In genomic region chr17:37490638-37491614, GRCh38 we compare ENCODE assay signal across 8 cellular contexts. TPM values are rescaled to one million over a fixed set of nuclear protein-coding genes. Genes with fewer than 3 reads are reported as not detected.
DNase-seq lines count a peak whose midpoint lies in the region; ATAC-seq, FAIRE-seq and TF ChIP-seq lines count a peak whose summit lies in the region.

No MANE protein-coding gene starts in this region.

- peaks cover 49% of the 10 kb centered on the region for H3K79me2 ChIP-seq in keratinocyte (ENCODE audit: control insufficient read depth, insufficient read depth, low read length)

- peak overlapping the region; percentile 89 for H3K4me3 ChIP-seq in AG04449 (ENCODE audit: low read depth, low read length)
- peak overlapping the region; percentile 73 for H3K4me3 ChIP-seq in SJSA1
- peak overlapping the region; percentile 67 to 86 (median 83) for H3K4me3 ChIP-seq in keratinocyte (ENCODE audit: control insufficient read depth in 2 of 3, extremely low read depth in 1 of 3, insufficient read depth in 2 of 3, low read depth in 1 of 3, low read length in 3 of 3)

- no peak for FAIRE-seq in keratinocyte (lab: Jason Lieb, UNC)

- H3K36me3 ChIP-seq in SJSA1: peaks cover 17% of the 10 kb centered on the region
- peaks cover 4 to 9% of the 10 kb centered on the region in 2 experiments for H3K36me3 ChIP-seq in keratinocyte (ENCODE audit: control insufficient read depth in 2 of 2, extremely low read depth in 1 of 2, insufficient read depth in 2 of 2, low read length in 2 of 2)

- H3K9me3 ChIP-seq in SJSA1 (replicated peaks) (no peaks in the 10 kb centered on the region), keratinocyte (ENCODE audit: control insufficient read depth, low read depth, low read length) (no peaks in the 10 kb centered on the region)

- dilution Hi-C loops in keratinocyte (cut with MboI; ENCODE audit: extremely low pct_ligation_motif_present, low sequenced_read_pairs): no loop called here

- peak overlapping the region; percentile 96 for H3K4me2 ChIP-seq in keratinocyte (ENCODE audit: control insufficient read depth, extremely low read depth, insufficient read depth, low read depth, low read length)

- CTCF ChIA-PET in AG04449 (lab: Yijun Ruan, JAX): interaction anchor here (1.2 to 2.0 kb wide), 3 partner anchors 16 to 119 kb away, joined by 3 to 6 read pairs (median 4); partner anchors contain the start of gene SYNRG

- no peak for ATAC-seq in HG02678 (IDR thresholded peaks at IDR 0.05; ENCODE audit: unreplicated experiment)
- ATAC-seq in GM18861 (IDR thresholded peaks at IDR 0.05; ENCODE audit: unreplicated experiment): no peak

- H2AFZ ChIP-seq in keratinocyte (ENCODE audit: control insufficient read depth, low read length): no peak overlapping the region

- TF ChIP-seq CTCF in AG04449 (IDR thresholded peaks at IDR 0.05; ENCODE audit: insufficient read depth, low read length, missing control alignments) (peak; percentile 7), GM20000 (IDR thresholded peaks at IDR 0.05; ENCODE audit: extremely low read depth, missing control alignments) (no peak), keratinocyte (optimal IDR thresholded peaks at IDR 0.05 in 1 of 3, IDR thresholded peaks at IDR 0.05 in 1 of 3, conservative IDR thresholded peaks at IDR 0.05 in 1 of 3; ENCODE audit: extremely low read depth in 1 of 3, insufficient read depth in 2 of 3, low read length in 3 of 3) (no peak)

- H3K27me3 ChIP-seq in SJSA1 (replicated peaks) (no peaks in the 10 kb centered on the region), keratinocyte (ENCODE audit: control insufficient read depth, extremely low read depth, insufficient read depth, low read length) (no peaks in the 10 kb centered on the region)

- H4K20me1 ChIP-seq in keratinocyte (ENCODE audit: control insufficient read depth, extremely low read depth, insufficient read depth, low read length): peaks cover 6% of the 10 kb centered on the region

- H3K27ac ChIP-seq in SJSA1 (peak overlapping the region; percentile 69), caudate nucleus (ENCODE audit: low read depth, low read length) (peak overlapping the region; percentile 16), keratinocyte (ENCODE audit: control insufficient read depth, insufficient read depth, low read length) (peak overlapping the region; percentile 95)

- H3K9me1 ChIP-seq in keratinocyte (ENCODE audit: control insufficient read depth, extremely low read depth, insufficient read depth, low read length): no peaks in the 10 kb centered on the region

- H3K9ac ChIP-seq in keratinocyte (ENCODE audit: control insufficient read depth, extremely low read depth, insufficient read depth, low read length): peak overlapping the region; percentile 83

- peaks cover 67% of the 10 kb centered on the region for H3K4me1 ChIP-seq in SJSA1 (replicated peaks)
- H3K4me1 ChIP-seq in keratinocyte (ENCODE audit: control insufficient read depth, extremely low read depth, insufficient read depth, low read length): peaks cover 37% of the 10 kb centered on the region

- POLR2A ChIA-PET in AG04449 (lab: Yijun Ruan, JAX): interaction anchor here (0.5 to 1.3 kb wide), 4 partner anchors 14 to 158 kb away, joined by 3 to 7 read pairs (median 4); no protein-coding TSS in a partner anchor

- DNase-seq in AG04449 (ENCODE audit: low read depth, low spot score) (no peak), GM20000 (ENCODE audit: low spot score) (peak; percentile 41), SJSA1 (ENCODE audit: low read depth in 1 of 2, low spot score in 2 of 2) (peak; percentile 85 to 87), caudate nucleus (lab: John Stamatoyannopoulos, UW) (peak in 35 of 61 donors; percentile 11 to 87 (median 38)), keratinocyte (ENCODE audit: low read depth, low spot score) (peak; percentile 79)
- peak; percentile 10 to 24 for DNase-seq in stimulated activated CD4-positive, alpha-beta T cell treated with anti-CD3 and anti-CD28 coated beads, Interleukin-4, amount 100 ng/mL, for 4 hours

RNA-seq across cellular contexts. Expression of gene DUSP14, which starts 1.2 kb away (rescaled TPM):
- total RNA-seq in SJSA1 (2014; rRNA removed; shearing (Covaris generic)): 91.2 and 94.6 TPM in 2 replicates
- polyA plus RNA-seq in keratinocyte: 169 to 226 TPM (median 210 TPM) in 3 replicates
- polyA plus RNA-seq in keratinocyte (2011; ENCODE audit: low read depth): 52.8 TPM
- polyA plus RNA-seq in keratinocyte (2011; cell fraction: cytosol; rRNA removed): 197 and 226 TPM in 2 replicates
- polyA plus RNA-seq in keratinocyte (2011; cell fraction: nucleus; rRNA removed): 187 and 230 TPM in 2 replicates
- polyA plus RNA-seq in keratinocyte (2012; ENCODE audit: low replicate concordance): 115 and 211 TPM in 2 replicates
- polyA minus RNA-seq in keratinocyte: 137 to 243 TPM (median 145 TPM) in 3 replicates
- polyA minus RNA-seq in keratinocyte (2011; cell fraction: cytosol; rRNA and poly(A)+ RNA removed): 130 TPM
- polyA minus RNA-seq in keratinocyte (2011; cell fraction: nucleus; rRNA and poly(A)+ RNA removed): 77.0 and 108 TPM in 2 replicates

Comparison
In these comparisons a context has a peak if more than half of its experiments do, and no peak if none do; other contexts are left out.
1. H3K27ac ChIP-seq: peak in every context shown above with its lines; median percentile 95 in keratinocyte; 69 in SJSA1; 16 in caudate nucleus.